13 cellular contexts compared by ENCODE assay signal in the genomic region with DNA sequence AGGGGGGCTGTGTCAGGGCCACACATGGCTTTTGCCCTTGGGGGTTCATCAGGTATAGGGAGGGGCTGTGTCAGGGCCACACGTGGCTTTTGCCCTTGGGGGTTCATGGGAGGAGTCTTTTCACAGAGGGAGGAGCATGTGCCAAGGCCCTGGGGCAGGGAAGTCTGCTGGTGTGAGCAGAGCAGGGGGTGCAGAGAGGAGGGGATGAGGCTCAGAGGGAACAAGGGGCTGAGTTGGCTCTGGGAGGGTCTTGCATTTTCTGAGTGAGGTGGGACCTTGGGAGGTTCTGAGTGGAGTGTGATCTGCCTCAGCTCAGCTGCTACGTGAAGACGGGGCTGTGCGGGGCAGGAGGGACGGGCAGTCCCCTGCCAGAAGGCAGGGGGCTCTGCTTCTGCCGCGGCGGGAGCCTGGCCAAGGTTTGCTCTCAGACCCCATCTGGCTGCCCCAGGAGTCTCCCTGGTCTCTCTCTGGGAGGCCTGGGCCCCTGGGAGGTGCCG. TPM values are rescaled to one million over a fixed set of nuclear protein-coding genes. Genes with fewer than 3 reads are reported as not detected.
A peak's percentile ranks its signal among the peaks of the same experiment; 100 is the strongest.
DNase-seq lines count a peak whose midpoint lies in the region; ATAC-seq and TF ChIP-seq lines count a peak whose summit lies in the region.
"Had no signal": no experiment of that assay in that cellular context is flagged by ENCODE, and none has a peak within 500 bp of the region (broad histone marks: within the 10 kb centered on the region; RNA-seq: fewer than 3 reads in every experiment).

No MANE protein-coding gene starts in this region.

- H3K27ac ChIP-seq in BLaER1 (0 out of 2 replicates have a peak overlapping the region, but pooled peaks have one; percentile 30), esophagus (ENCODE audit: low read depth in 2 of 2, low read length in 1 of 2) (peak overlapping the region; percentile 22 to 47), parathyroid adenoma (peak overlapping the region; percentile 45)

- WGBS in esophagus, 2 donors: 60 to 82% methylated on average over 6 to 9 of the region's 9 CpGs

- H3K9me3 ChIP-seq in BLaER1: no peaks in the 10 kb centered on the region
- H3K9me3 ChIP-seq in NT2/D1 (ENCODE audit: insufficient read depth, low read length): no peaks in the 10 kb centered on the region
- H3K9me3 ChIP-seq in esophagus (ENCODE audit: control insufficient read depth in 2 of 2, insufficient read depth in 1 of 2, low read depth in 1 of 2, low read length in 1 of 2): no peaks in the 10 kb centered on the region
- H3K9me3 ChIP-seq in parathyroid adenoma (ENCODE audit: control insufficient read depth, low read length): no peaks in the 10 kb centered on the region
- H3K9me3 ChIP-seq: BE2C had no signal

- DNase-seq in NT2/D1 (ENCODE audit: low read depth, low spot score): no peak
- no peak for DNase-seq in amygdala (lab: John Stamatoyannopoulos, UW)
- no peak for DNase-seq in AG08395 (ENCODE audit: low spot score)
- DNase-seq: activated CD4-positive, alpha-beta T cell treated with anti-CD3 and anti-CD28 coated beads for 4 hours; NCI-H748 treated with DMSO at 0.1 percent for 48 hours; stimulated activated naive CD4-positive, alpha-beta T cell; T-helper 17 cell had no signal

- H3K36me3 ChIP-seq in BLaER1 (no peaks in the 10 kb centered on the region), NT2/D1 (ENCODE audit: insufficient read depth, insufficient read length, low read length) (no peaks in the 10 kb centered on the region), esophagus (ENCODE audit: control insufficient read depth in 2 of 2, insufficient read depth in 2 of 2, low read length in 1 of 2) (no peaks in the 10 kb centered on the region), parathyroid adenoma (ENCODE audit: control insufficient read depth, insufficient read depth, low read length) (no peaks in the 10 kb centered on the region)
- H3K36me3 ChIP-seq: BE2C had no signal

- ATAC-seq in HG02759 (IDR thresholded peaks at IDR 0.05; ENCODE audit: unreplicated experiment): no peak
- ATAC-seq in GM18870 (IDR thresholded peaks at IDR 0.05; ENCODE audit: unreplicated experiment): no peak
- ATAC-seq: T-helper 17 cell had no signal

- H3K4me1 ChIP-seq in BLaER1 (peaks cover 83% of the 10 kb centered on the region), NT2/D1 (ENCODE audit: insufficient read depth, insufficient read length) (peaks cover 49% of the 10 kb centered on the region), esophagus (ENCODE audit: control insufficient read depth in 2 of 2, insufficient read depth in 2 of 2, low read length in 1 of 2) (peaks cover 5 to 16% of the 10 kb centered on the region in 2 donors), parathyroid adenoma (no peaks in the 10 kb centered on the region)

- peak overlapping the region; percentile 53; the same call in 1 of the 2 replicates for H3K9ac ChIP-seq in BLaER1
- H3K9ac ChIP-seq in NT2/D1 (ENCODE audit: insufficient read length, low read depth): peak overlapping the region; percentile 7
- no peak overlapping the region for H3K9ac ChIP-seq in parathyroid adenoma

- H2AFZ ChIP-seq in parathyroid adenoma: no peak overlapping the region

- H3K27me3 ChIP-seq in BLaER1: peaks cover 40% of the 10 kb centered on the region
- H3K27me3 ChIP-seq in NT2/D1 (ENCODE audit: insufficient read depth, insufficient read length): peaks cover under 1% of the 10 kb centered on the region
- H3K27me3 ChIP-seq in esophagus (ENCODE audit: control insufficient read depth in 1 of 2, insufficient read depth in 2 of 2, low read length in 2 of 2): no peaks in the 10 kb centered on the region
- no peaks in the 10 kb centered on the region for H3K27me3 ChIP-seq in parathyroid adenoma (ENCODE audit: control insufficient read depth, insufficient read depth, low read length)
- H3K27me3 ChIP-seq: BE2C had no signal

- H4K20me1 ChIP-seq in BLaER1: no peaks in the 10 kb centered on the region

- H3K79me2 ChIP-seq in parathyroid adenoma: no peaks in the 10 kb centered on the region

- no peak for TF ChIP-seq CTCF in parathyroid adenoma (IDR thresholded peaks at IDR 0.05)

- H3K4me2 ChIP-seq in BLaER1 (peak overlapping the region; percentile 89), parathyroid adenoma (ENCODE audit: low read length) (no peak overlapping the region)

- no peak overlapping the region for H3K4me3 ChIP-seq in BLaER1
- H3K4me3 ChIP-seq in NT2/D1 (ENCODE audit: insufficient read length, low read depth): no peak overlapping the region
- H3K4me3 ChIP-seq in esophagus (ENCODE audit: low read depth in 1 of 2, low read length in 2 of 2): no peak overlapping the region
- no peak overlapping the region for H3K4me3 ChIP-seq in parathyroid adenoma (ENCODE audit: low read depth, low read length)

RNA-seq across cellular contexts. Expression of a gene that starts 6.0 kb away (rescaled TPM):
- 1 to 10 TPM; 3.1 to 7.5 TPM for polyA plus RNA-seq in esophagus

RNA-seq across cellular contexts. Expression of a gene that starts 7.6 kb away (rescaled TPM):
- polyA plus RNA-seq in esophagus: 10 to 100 TPM; 14.8 to 15.3 TPM

RNA-seq across cellular contexts. Expression of a gene that starts 19.5 kb away (rescaled TPM):
- under 1 TPM; 0.38 to 0.67 TPM for polyA plus RNA-seq in esophagus

RNA-seq across cellular contexts. Expression of a gene that starts 23.9 kb away (rescaled TPM):
- polyA plus RNA-seq in esophagus: 1 to 10 TPM; 5.0 to 8.7 TPM

RNA-seq across cellular contexts. Expression of a gene that starts 24.4 kb away (rescaled TPM):
- polyA plus RNA-seq in esophagus: under 1 TPM; 0.13 to 0.14 TPM
